In genomic region chr4:177554966-177555574, GRCh38 we compare ENCODE assay signal across 8 cellular contexts.
DNase-seq lines count a peak whose midpoint lies in the region; ATAC-seq, FAIRE-seq and TF ChIP-seq lines count a peak whose summit lies in the region.

No MANE protein-coding gene starts in this region.

- no peak overlapping the region for H3K4me3 ChIP-seq in HepG2 (replicated peaks in 1 of 3; ENCODE audit: insufficient read depth in 1 of 3, low read depth in 2 of 3, low read length in 3 of 3)
- H3K4me3 ChIP-seq in effector memory CD4-positive, alpha-beta T cell (ENCODE audit: insufficient read depth, low read depth, low read length, poor library complexity, severe bottlenecking) = no peak overlapping the region

- CTCF ChIA-PET in HepG2 (lab: Yijun Ruan, JAX; ENCODE audit: low intra/inter-chr PET ratio, low total read pairs) = interaction anchor here (1.7 kb wide), 1 partner anchor 1753 kb away, joined by 8 read pairs; no protein-coding TSS in a partner anchor

- peak; percentile 63 for FAIRE-seq in HepG2 (lab: Jason Lieb, UNC)

- H3K9me3 ChIP-seq in HepG2 (ENCODE audit: low read length) = no peaks in the 10 kb centered on the region
- H3K9me3 ChIP-seq in effector memory CD4-positive, alpha-beta T cell (ENCODE audit: control insufficient read depth, low read length) = no peaks in the 10 kb centered on the region

- WGBS in HepG2 (ENCODE audit: low lambda C conversion rate) = 0% methylated on average over 2 of the region's 2 CpGs

- H3K4me1 ChIP-seq in HepG2 (ENCODE audit: insufficient read depth, low read length) = no peaks in the 10 kb centered on the region
- H3K4me1 ChIP-seq in effector memory CD4-positive, alpha-beta T cell (ENCODE audit: control insufficient read depth, insufficient read depth, low read length, poor library complexity, severe bottlenecking) = no peaks in the 10 kb centered on the region

- intact Hi-C loops in HepG2 (cut with micrococcal nuclease; ENCODE audit: unreplicated experiment) = loop anchor here (1.0 to 10.0 kb wide), 2 partner anchors 300 to 1752 kb away; no protein-coding TSS in a partner anchor

- TF ChIP-seq EP300 in HepG2 (IDR thresholded peaks at IDR 0.05; ENCODE audit: low read depth in 2 of 2, low read length in 2 of 2) (no peak), HepG2 (CRISPR knock-in tag; IDR thresholded peaks at IDR 0.05; ENCODE audit: borderline replicate concordance) (no peak)

- POLR2A ChIA-PET in HepG2 (lab: Yijun Ruan, JAX) = no interaction called here

- ATAC-seq in HepG2 (no peak), GM18867 (IDR thresholded peaks at IDR 0.05; ENCODE audit: unreplicated experiment) (no peak)

- 0 out of 2 replicates have a peak, but pooled peaks have one; percentile 12 for TF ChIP-seq RAD21 in HepG2 (CRISPR knock-in tag; IDR thresholded peaks at IDR 0.05)

- H3K27ac ChIP-seq in HepG2 (ENCODE audit: extremely low read length, insufficient read depth, low read length) = no peak overlapping the region
- no peak overlapping the region for H3K27ac ChIP-seq in effector memory CD4-positive, alpha-beta T cell (ENCODE audit: insufficient read depth, low read length, poor library complexity, severe bottlenecking)

- TF ChIP-seq CTCF in HepG2 (CRISPR knock-in tag; IDR thresholded peaks at IDR 0.05) = peak; percentile 60

- in situ Hi-C loops in HepG2 (cut with HindIII; ENCODE audit: extremely low pct_ligation_motif_present, low pct_unique_long_range_greater_than_20kb) = loop anchor here (10.0 kb wide), 1 partner anchor 1750 kb away; no protein-coding TSS in a partner anchor

- no peak overlapping the region for H2AFZ ChIP-seq in HepG2 (ENCODE audit: low read length)

- no peaks in the 10 kb centered on the region for H3K79me2 ChIP-seq in HepG2 (ENCODE audit: insufficient read depth, low read length)

- no peaks in the 10 kb centered on the region for H3K36me3 ChIP-seq in HepG2 (replicated peaks in 1 of 2; ENCODE audit: control insufficient read depth in 1 of 2, insufficient read depth in 2 of 2, low read length in 2 of 2)
- H3K36me3 ChIP-seq in effector memory CD4-positive, alpha-beta T cell (ENCODE audit: control insufficient read depth, insufficient read depth, low read length) = no peaks in the 10 kb centered on the region

- no peaks in the 10 kb centered on the region for H4K20me1 ChIP-seq in HepG2 (ENCODE audit: insufficient read depth, low read length)

- H3K27me3 ChIP-seq in HepG2 (ENCODE audit: control insufficient read depth in 1 of 2, insufficient read depth in 2 of 2, low read length in 2 of 2) = no peaks in the 10 kb centered on the region
- H3K27me3 ChIP-seq in effector memory CD4-positive, alpha-beta T cell (replicated peaks; ENCODE audit: control insufficient read depth, insufficient read depth, low read length, poor library complexity, severe bottlenecking) = no peaks in the 10 kb centered on the region

- H3K9ac ChIP-seq in HepG2 (ENCODE audit: insufficient read depth, low read depth, low read length) = no peak overlapping the region

- no peak for TF ChIP-seq POLR2A in HepG2 (IDR thresholded peaks at IDR 0.05; ENCODE audit: insufficient read depth in 1 of 2, low read depth in 2 of 2, low read length in 2 of 2)

- H3K4me2 ChIP-seq in HepG2 (ENCODE audit: low read depth, low read length) = no peak overlapping the region

- no TSS peak for BruUV-seq in HepG2 (replicated peaks; lab: Mats Ljungman, UMichigan)

- peak; percentile 15 to 29 for DNase-seq in stimulated activated CD4-positive, alpha-beta T cell treated with anti-CD3 and anti-CD28 coated beads, Interleukin-2, amount 100 ng/mL, for 48 hours
- DNase-seq in stimulated activated CD4-positive, alpha-beta T cell treated with anti-CD3 and anti-CD28 coated beads, Interleukin-4, amount 100 ng/mL, for 4 hours = no peak
- peak; percentile 59 for DNase-seq in HT-29 (ENCODE audit: low spot score)
- DNase-seq in amniotic epithelial cell (ENCODE audit: low read depth) = peak; percentile 34
- no peak for DNase-seq in HepG2 (ENCODE audit: low spot score)
- no peak for DNase-seq in DMS79 (lab: John Stamatoyannopoulos, UW)
- no peak for DNase-seq in effector memory CD4-positive, alpha-beta T cell

TF ChIP-seq in HepG2, 621 proteins besides CTCF, POLR2A, EP300 and RAD21:
- TF ChIP-seq TBP (CRISPR knock-in tag; IDR thresholded peaks at IDR 0.05) (no peak), SSRP1 (CRISPR knock-in tag; IDR thresholded peaks at IDR 0.05) (no peak), NR2F6 (IDR thresholded peaks at IDR 0.05) (no peak), NR2F6 (CRISPR knock-in tag; IDR thresholded peaks at IDR 0.05) (no peak), STAG1 (CRISPR knock-in tag; IDR thresholded peaks at IDR 0.05) (peak; percentile 73), FLYWCH1 (CRISPR knock-in tag; IDR thresholded peaks at IDR 0.05) (no peak), SMC3 (IDR thresholded peaks at IDR 0.05; ENCODE audit: low read length) (peak; percentile 48), ZNF747 (CRISPR knock-in tag; IDR thresholded peaks at IDR 0.05; ENCODE audit: borderline replicate concordance) (no peak)
- TF ChIP-seq, protein P1, sequence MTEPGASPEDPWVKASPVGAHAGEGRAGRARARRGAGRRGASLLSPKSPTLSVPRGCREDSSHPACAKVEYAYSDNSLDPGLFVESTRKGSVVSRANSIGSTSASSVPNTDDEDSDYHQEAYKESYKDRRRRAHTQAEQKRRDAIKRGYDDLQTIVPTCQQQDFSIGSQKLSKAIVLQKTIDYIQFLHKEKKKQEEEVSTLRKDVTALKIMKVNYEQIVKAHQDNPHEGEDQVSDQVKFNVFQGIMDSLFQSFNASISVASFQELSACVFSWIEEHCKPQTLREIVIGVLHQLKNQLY (CRISPR knock-in tag; IDR thresholded peaks at IDR 0.05) = no peak

Comparison
In these comparisons a context has a peak if more than half of its experiments do, and no peak if none do; other contexts are left out.
1. DNase-seq: peak in stimulated activated CD4-positive, alpha-beta T cell treated with anti-CD3 and anti-CD28 coated beads, Interleukin-2, amount 100 ng/mL, for 48 hours (2 of 2), HT-29 (single experiment) and amniotic epithelial cell (single experiment); none in stimulated activated CD4-positive, alpha-beta T cell treated with anti-CD3 and anti-CD28 coated beads, Interleukin-4, amount 100 ng/mL, for 4 hours (0 of 2), HepG2 (single experiment), DMS79 (single experiment) and effector memory CD4-positive, alpha-beta T cell (0 of 3).